ENCODE assay signal across 22 cellular contexts in the genomic region with DNA sequence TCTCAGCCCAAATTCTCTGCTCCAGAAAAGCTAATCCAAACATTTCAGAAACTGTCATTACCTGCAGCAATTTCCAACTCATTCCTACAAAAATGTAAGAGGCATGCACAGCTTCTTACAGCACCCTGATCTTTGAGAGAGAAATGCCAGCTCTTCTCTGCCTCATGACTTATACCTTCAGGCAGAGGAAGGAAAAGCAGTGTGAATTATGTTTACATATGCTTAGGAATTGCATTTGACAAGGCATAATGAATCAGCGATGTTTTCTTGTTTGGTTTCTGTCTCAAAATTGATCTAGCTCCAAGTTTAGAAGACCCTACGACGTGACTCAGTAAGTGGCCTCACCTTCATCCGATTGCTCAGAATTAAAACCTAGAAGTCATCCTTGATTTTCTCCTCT.
"Had no signal": no experiment of that assay in that cellular context is flagged by ENCODE, and none has a peak within 500 bp of the region (broad histone marks: within the 10 kb centered on the region; RNA-seq: fewer than 3 reads in every experiment).

No MANE protein-coding gene starts in this region.

- H3K27me3 Mint-ChIP-seq: activated CD4-positive, alpha-beta T cell treated with anti-CD3 and anti-CD28 coated beads, Interleukin-2, amount 10 ng/mL, durations not matched to agents 7 days and 5 days; activated T-cell treated with anti-CD3 and anti-CD28 coated beads, Interleukin-2, amount 50 U/mL, for 24 hours; naive thymus-derived CD8-positive, alpha-beta T cell; stimulated activated naive CD8-positive, alpha-beta T cell treated with anti-CD3 and anti-CD28 coated beads, Interleukin-15, amount 100 ng/mL, for 72 hours had no signal

- H3K4me3 ChIP-seq: ascending aorta, esophagus muscularis mucosa, heart right ventricle, pancreas, right lobe of liver, suprapubic skin, transverse colon had no signal

- H3K27me3 ChIP-seq: ascending aorta, esophagus muscularis mucosa, heart right ventricle, pancreas, right lobe of liver, suprapubic skin, transverse colon had no signal

- H3K36me3 ChIP-seq: ascending aorta, esophagus muscularis mucosa, heart right ventricle, pancreas, right lobe of liver, suprapubic skin, transverse colon had no signal

- H3K4me3 Mint-ChIP-seq: activated CD4-positive, alpha-beta T cell treated with anti-CD3 and anti-CD28 coated beads, Interleukin-2, amount 10 ng/mL, durations not matched to agents 7 days and 5 days; activated CD8-positive, alpha-beta T cell treated with anti-CD3 and anti-CD28 coated beads, Interleukin-2, amount 10 ng/mL, durations not matched to agents 7 days and 5 days; activated naive CD4-positive, alpha-beta T cell treated with anti-CD3 and anti-CD28 coated beads for 36 hours; activated T-cell treated with anti-CD3 and anti-CD28 coated beads, Interleukin-2, amount 50 U/mL, for 24 hours; immature natural killer cell; naive thymus-derived CD8-positive, alpha-beta T cell; stimulated activated naive CD8-positive, alpha-beta T cell treated with anti-CD3 and anti-CD28 coated beads, Interleukin-15, amount 100 ng/mL, for 72 hours; T-helper 2 cell treated with Interferon-gamma antibody and Interleukin-4, amounts not matched to agents 5 μg/mL and 100 μg/mL, for 36 hours had no signal

- H3K27ac ChIP-seq: ascending aorta, esophagus muscularis mucosa, heart right ventricle, pancreas, right lobe of liver, suprapubic skin, transverse colon had no signal

- H3K27ac Mint-ChIP-seq: activated CD4-positive, alpha-beta T cell treated with anti-CD3 and anti-CD28 coated beads, Interleukin-2, amount 10 ng/mL, durations not matched to agents 7 days and 5 days; activated CD8-positive, alpha-beta T cell treated with anti-CD3 and anti-CD28 coated beads, Interleukin-2, amount 10 ng/mL, durations not matched to agents 7 days and 5 days; activated naive CD4-positive, alpha-beta T cell treated with anti-CD3 and anti-CD28 coated beads for 36 hours; activated T-cell treated with anti-CD3 and anti-CD28 coated beads, Interleukin-2, amount 50 U/mL, for 24 hours; activated T-helper 2 cell treated with anti-CD3 and anti-CD28 coated beads, Interferon-gamma antibody, Interleukin-2, Interleukin-4, amounts not matched to agents 10 μg/mL and 5 μg/mL and 100 μg/mL, durations not matched to agents 14 hours and 24 hours and 36 hours; immature natural killer cell; naive thymus-derived CD8-positive, alpha-beta T cell; stimulated activated naive CD8-positive, alpha-beta T cell treated with anti-CD3 and anti-CD28 coated beads, Interleukin-15, amount 100 ng/mL, for 72 hours; T-helper 2 cell treated with Interferon-gamma antibody and Interleukin-4, amounts not matched to agents 5 μg/mL and 100 μg/mL, for 36 hours had no signal

- DNase-seq: activated CD4-positive, alpha-beta T cell treated with anti-CD3 and anti-CD28 coated beads, Interleukin-2, amount 10 ng/mL, durations not matched to agents 7 days and 5 days; activated CD4-positive, CD25-positive, alpha-beta regulatory T cell; activated CD8-positive, alpha-beta T cell treated with anti-CD3 and anti-CD28 coated beads, Interleukin-2, amount 10 ng/mL, durations not matched to agents 7 days and 5 days; activated naive CD4-positive, alpha-beta T cell treated with anti-CD3 and anti-CD28 coated beads for 36 hours; activated T-cell treated with anti-CD3 and anti-CD28 coated beads, Interleukin-2, amount 50 U/mL, for 24 hours; effector CD4-positive, alpha-beta T cell; heart right ventricle; immature natural killer cell; mesendoderm; naive thymus-derived CD8-positive, alpha-beta T cell; pancreas; right lobe of liver; small intestine; stimulated activated CD4-positive, alpha-beta T cell treated with anti-CD3 and anti-CD28 coated beads, Interleukin-15, amount 100 ng/mL, for 24 hours; stimulated activated CD4-positive, alpha-beta T cell treated with anti-CD3 and anti-CD28 coated beads, Interleukin-2, amount 100 ng/mL, for 48 hours; stimulated activated naive CD8-positive, alpha-beta T cell treated with anti-CD3 and anti-CD28 coated beads, Interleukin-15, amount 100 ng/mL, for 72 hours; transverse colon had no signal

- H3K9me3 Mint-ChIP-seq: activated CD4-positive, alpha-beta T cell treated with anti-CD3 and anti-CD28 coated beads, Interleukin-2, amount 10 ng/mL, durations not matched to agents 7 days and 5 days; activated naive CD4-positive, alpha-beta T cell treated with anti-CD3 and anti-CD28 coated beads for 36 hours; activated T-cell treated with anti-CD3 and anti-CD28 coated beads, Interleukin-2, amount 50 U/mL, for 24 hours; activated T-helper 2 cell treated with anti-CD3 and anti-CD28 coated beads, Interferon-gamma antibody, Interleukin-2, Interleukin-4, amounts not matched to agents 10 μg/mL and 5 μg/mL and 100 μg/mL, durations not matched to agents 14 hours and 24 hours and 36 hours; stimulated activated naive CD8-positive, alpha-beta T cell treated with anti-CD3 and anti-CD28 coated beads, Interleukin-15, amount 100 ng/mL, for 72 hours; T-helper 2 cell treated with Interferon-gamma antibody and Interleukin-4, amounts not matched to agents 5 μg/mL and 100 μg/mL, for 36 hours had no signal

- H3K4me1 Mint-ChIP-seq: activated CD4-positive, alpha-beta T cell treated with anti-CD3 and anti-CD28 coated beads, Interleukin-2, amount 10 ng/mL, durations not matched to agents 7 days and 5 days; immature natural killer cell; stimulated activated naive CD8-positive, alpha-beta T cell treated with anti-CD3 and anti-CD28 coated beads, Interleukin-15, amount 100 ng/mL, for 72 hours had no signal

- ATAC-seq: activated CD8-positive, alpha-beta T cell treated with anti-CD3 and anti-CD28 coated beads, Interleukin-2, amount 10 ng/mL, durations not matched to agents 7 days and 5 days; heart right ventricle; naive thymus-derived CD8-positive, alpha-beta T cell; pancreas; right lobe of liver; stimulated activated naive CD8-positive, alpha-beta T cell treated with anti-CD3 and anti-CD28 coated beads, Interleukin-15, amount 100 ng/mL, for 72 hours had no signal

- H3K9me3 ChIP-seq: ascending aorta, esophagus muscularis mucosa, heart right ventricle, pancreas, right lobe of liver, suprapubic skin, transverse colon had no signal

- H3K4me1 ChIP-seq: ascending aorta, esophagus muscularis mucosa, heart right ventricle, pancreas, right lobe of liver, suprapubic skin, transverse colon had no signal
